Comparison of ENCODE assay signal across 8 cellular contexts in the genomic region with DNA sequence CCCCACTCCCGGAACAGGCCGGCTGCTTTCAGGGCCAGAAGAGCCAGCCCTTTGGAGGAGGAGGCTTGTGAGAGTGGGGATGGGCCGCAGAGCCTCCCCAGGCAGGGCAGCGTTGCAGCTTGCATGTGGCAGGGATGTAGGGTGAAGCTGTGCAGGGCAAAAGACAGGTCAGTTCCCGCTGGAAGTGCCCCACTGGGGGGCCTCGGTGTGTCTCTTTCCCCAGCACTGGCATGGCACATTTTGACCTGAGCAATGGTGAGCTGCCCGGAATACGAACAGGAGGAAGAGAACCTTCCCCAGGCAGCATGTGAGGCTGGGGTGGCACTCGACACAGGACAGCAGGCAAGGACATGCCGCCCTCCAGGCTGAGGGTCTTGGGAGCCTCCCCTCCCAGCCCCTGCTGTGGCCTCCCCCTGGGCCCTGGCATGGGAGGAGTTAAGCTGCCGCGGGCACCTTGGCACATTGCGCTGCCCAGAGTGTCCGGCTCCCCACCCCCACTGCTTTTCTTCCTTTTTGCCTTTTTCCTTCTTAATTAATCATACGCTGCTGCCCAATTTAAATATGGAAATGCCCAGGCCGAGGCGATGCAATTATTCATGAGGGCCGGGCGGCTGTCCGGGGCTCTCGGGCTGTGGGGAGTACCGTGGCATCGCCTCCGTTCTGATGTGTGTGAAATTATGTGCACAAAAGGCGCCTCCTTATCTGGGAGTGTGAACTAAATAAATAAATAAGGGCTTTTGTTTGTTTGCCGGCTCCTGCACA.
DNase-seq lines count a peak whose midpoint lies in the region; ATAC-seq and TF ChIP-seq lines count a peak whose summit lies in the region.

No MANE protein-coding gene starts in this region.

- POLR2A ChIA-PET in OCI-LY7 (lab: Charles Lee): interaction anchor here (0.7 to 1.3 kb wide), 2 partner anchors 16 to 17 kb away, joined by 3 to 6 read pairs; no protein-coding TSS in a partner anchor

- peak overlapping the region; percentile 83 for H2AFZ ChIP-seq in OCI-LY7 (ENCODE audit: low read length)

- H3K79me2 ChIP-seq in OCI-LY7 (ENCODE audit: insufficient read depth, low read depth, low read length): no peaks in the 10 kb centered on the region; the same call in 1 of the 2 replicates

- intact Hi-C loops in OCI-LY7 (cut with micrococcal nuclease; ENCODE audit: unreplicated experiment) (no loop called here), body of pancreas (cut with DNase I) (no loop called here)

- H3K27me3 ChIP-seq in body of pancreas: no peaks in the 10 kb centered on the region
- H3K27me3 ChIP-seq in layer of hippocampus (ENCODE audit: control insufficient read depth, insufficient read depth, low read length): no peaks in the 10 kb centered on the region

- peak overlapping the region; percentile 67 for H3K4me3 ChIP-seq in OCI-LY7 (ENCODE audit: low read depth, low read length, poor library complexity, severe bottlenecking)
- peak overlapping the region; percentile 38 to 43 for H3K4me3 ChIP-seq in body of pancreas

- WGBS in body of pancreas, 2 donors: 0% methylated on average over 19 to 26 of the region's 26 CpGs

- no peak for TF ChIP-seq POLR2A in body of pancreas (IDR thresholded peaks at IDR 0.05)

- H3K4me1 ChIP-seq in OCI-LY7 (ENCODE audit: insufficient read depth, low read length, poor library complexity, severe bottlenecking): peaks cover 55% of the 10 kb centered on the region
- H3K4me1 ChIP-seq in body of pancreas: peaks cover 90% of the 10 kb centered on the region

- BruUV-seq in OCI-LY7 (replicated peaks; lab: Mats Ljungman, UMichigan): no TSS peak

- no peaks in the 10 kb centered on the region for H3K9me2 ChIP-seq in OCI-LY7 (ENCODE audit: insufficient read depth, low read length)

- no peaks in the 10 kb centered on the region for H4K20me1 ChIP-seq in OCI-LY7 (ENCODE audit: insufficient read depth, low read length)

- H3K9me3 ChIP-seq in OCI-LY7 (ENCODE audit: low read length) (no peaks in the 10 kb centered on the region), body of pancreas (no peaks in the 10 kb centered on the region)

- CTCF ChIA-PET in OCI-LY7 (lab: Charles Lee; ENCODE audit: unreplicated experiment): interaction anchor here (1.7 kb wide), 1 partner anchor 16 kb away, joined by 6 read pairs; no protein-coding TSS in a partner anchor

- 0 out of 2 replicates have a peak, but pooled peaks have one; percentile 23 for TF ChIP-seq CTCF in OCI-LY7 (conservative IDR thresholded peaks at IDR 0.05; ENCODE audit: low read length)
- TF ChIP-seq CTCF in body of pancreas (IDR thresholded peaks at IDR 0.05): no peak

- H3K36me3 ChIP-seq in OCI-LY7 (ENCODE audit: insufficient read depth, low read length) (no peaks in the 10 kb centered on the region), body of pancreas (replicated peaks in 1 of 2; ENCODE audit: insufficient read depth in 1 of 2, low read depth in 2 of 2) (no peaks in the 10 kb centered on the region)

- H3K27ac ChIP-seq in OCI-LY7 (ENCODE audit: low read depth, low read length, poor library complexity, severe bottlenecking) (peak overlapping the region; percentile 92), body of pancreas (peak overlapping the region; percentile 84 to 100 (median 98)), layer of hippocampus (ENCODE audit: low read depth, low read length) (peak overlapping the region; percentile 99)

- peak; percentile 64 for ATAC-seq in body of pancreas
- ATAC-seq in stimulated activated naive CD8-positive, alpha-beta T cell treated with anti-CD3 and anti-CD28 coated beads, Interleukin-15, Interleukin-2, amounts not matched to agents 100 U/mL and 50 U/mL, for 24 hours: peak; percentile 14
- no peak for ATAC-seq in GM21576 (IDR thresholded peaks at IDR 0.05; ENCODE audit: unreplicated experiment)

- DNase-seq in NCI-H2029 treated with DMSO at 0.1 percent for 48 hours (lab: John Stamatoyannopoulos, UW) (peak; percentile 61), NCI-H2029 (lab: John Stamatoyannopoulos, UW) (no peak), OCI-LY7 (ENCODE audit: low spot score) (peak; percentile 38), body of pancreas (peak; percentile 72 to 86 (median 78)), NCI-H510A treated with DMSO at 0.1 percent for 48 hours (lab: John Stamatoyannopoulos, UW) (no peak)
- DNase-seq in stimulated activated naive CD8-positive, alpha-beta T cell treated with anti-CD3 and anti-CD28 coated beads, Interleukin-15, Interleukin-2, amounts not matched to agents 100 U/mL and 50 U/mL, for 24 hours: peak; percentile 52

- H3K4me2 ChIP-seq in OCI-LY7 (ENCODE audit: low read length): peak overlapping the region; percentile 88

Comparison
In these comparisons a context has a peak if more than half of its experiments do, and no peak if none do; other contexts are left out.
1. DNase-seq: peak in NCI-H2029 treated with DMSO at 0.1 percent for 48 hours (single experiment), OCI-LY7 (single experiment), body of pancreas (4 of 4) and stimulated activated naive CD8-positive, alpha-beta T cell treated with anti-CD3 and anti-CD28 coated beads, Interleukin-15, Interleukin-2, amounts not matched to agents 100 U/mL and 50 U/mL, for 24 hours (single experiment); none in NCI-H2029 (single experiment) and NCI-H510A treated with DMSO at 0.1 percent for 48 hours (single experiment).
2. Peak in every context shown above with its lines, with median percentiles within 50 percentile points of each other: H3K27ac ChIP-seq.